ENCODE assay signal across 19 cellular contexts in the genomic region with DNA sequence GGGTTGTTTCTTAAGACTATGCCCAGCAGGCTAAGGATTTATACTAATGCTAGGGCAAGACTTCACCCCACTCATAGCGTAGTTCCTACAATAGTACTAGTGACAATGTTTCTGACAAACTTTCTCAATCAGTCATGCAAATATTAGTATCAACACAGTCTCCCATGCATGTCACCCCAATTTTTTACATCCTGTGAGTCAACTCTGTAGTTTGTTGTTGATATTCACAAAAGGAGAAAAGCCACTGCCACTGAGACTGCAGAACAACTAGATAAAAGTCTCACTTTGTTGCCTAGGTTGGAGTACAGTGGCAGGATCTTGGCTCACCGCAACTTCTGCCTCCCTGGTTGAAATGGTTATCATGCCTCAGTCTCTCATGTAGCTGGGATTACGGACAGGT.
"Had no signal": no experiment of that assay in that cellular context is flagged by ENCODE, and none has a peak within 500 bp of the region (broad histone marks: within the 10 kb centered on the region; RNA-seq: fewer than 3 reads in every experiment).

No MANE protein-coding gene starts in this region.

- H3K4me3 ChIP-seq: dorsolateral prefrontal cortex, left lung, lung, prostate gland, spleen, tibial artery, upper lobe of left lung, vagina had no signal

- H3K36me3 ChIP-seq: left lung, prostate gland, spleen, tibial artery, upper lobe of left lung, vagina had no signal

- H2AFZ ChIP-seq: parathyroid adenoma had no signal

- DNase-seq: cortex of kidney; dorsolateral prefrontal cortex; effector CD8-positive, alpha-beta T cell; glutamatergic neuron; islet precursor cell; left lung; mesendoderm; naive B cell; spleen; stimulated activated CD4-positive, alpha-beta T cell treated with anti-CD3 and anti-CD28 coated beads, Interleukin-15, amount 100 ng/mL, for 24 hours; stimulated activated CD4-positive, alpha-beta T cell treated with anti-CD3 and anti-CD28 coated beads, Interleukin-1b, Interleukin-23, amount 100 ng/mL, for 48 hours; stimulated activated CD4-positive, alpha-beta T cell treated with anti-CD3 and anti-CD28 coated beads, Interleukin-4, amount 100 ng/mL, for 24 hours; tibial artery; upper lobe of left lung had no signal

- H3K4me1 ChIP-seq: left lung, prostate gland had no signal

- H3K27me3 ChIP-seq: dorsolateral prefrontal cortex, left lung, tibial artery, upper lobe of left lung, vagina had no signal

- ATAC-seq: left lung; stimulated activated memory B cell treated with anti-CD40 and anti-IgM and Interleukin-4, amounts not matched to agents 10 μg/mL and 1 μg/mL and 100 μg/mL, for 72 hours had no signal

- H3K27ac ChIP-seq: dorsolateral prefrontal cortex, left lung, parathyroid adenoma, prostate gland, spleen, tibial artery, upper lobe of left lung, vagina had no signal

- H3K9me3 ChIP-seq: left lung, prostate gland, tibial artery, upper lobe of left lung, vagina had no signal
